14 cellular contexts compared by ENCODE assay signal in genomic region chr5:139513852-139514485, GRCh38. TPM values are rescaled to one million over a fixed set of nuclear protein-coding genes. Genes with fewer than 3 reads are reported as not detected.
DNase-seq lines count a peak whose midpoint lies in the region; ATAC-seq and TF ChIP-seq lines count a peak whose summit lies in the region.
"Had no signal": no experiment of that assay in that cellular context is flagged by ENCODE, and none has a peak within 500 bp of the region (broad histone marks: within the 10 kb centered on the region; RNA-seq: fewer than 3 reads in every experiment).

No MANE protein-coding gene starts in this region.

- POLR2A ChIA-PET in RWPE1 (lab: Yijun Ruan, JAX; ENCODE audit: low non-redundant PET): interaction anchor here (1.1 kb wide), 1 partner anchor 33 kb away, joined by 3 read pairs; no protein-coding TSS in a partner anchor

- H3K27ac Mint-ChIP-seq in CD14-positive monocyte: no peak overlapping the region
- H3K27ac Mint-ChIP-seq: stimulated activated naive B cell treated with anti-CD40 and anti-IgM and Interleukin-4, amounts not matched to agents 10 μg/mL and 1 μg/mL and 100 μg/mL, for 72 hours had no signal

- ATAC-seq in GM21825 (IDR thresholded peaks at IDR 0.05; ENCODE audit: unreplicated experiment): peak; percentile 10
- no peak for ATAC-seq in GM19023 (IDR thresholded peaks at IDR 0.05; ENCODE audit: unreplicated experiment)

- intact Hi-C loops in CD14-positive monocyte (cut with micrococcal nuclease): loop anchor here (1.0 to 2.0 kb wide), 2 partner anchors 90 to 91 kb away; no protein-coding TSS in a partner anchor

- no peak overlapping the region for H3K4me3 Mint-ChIP-seq in CD14-positive monocyte
- H3K4me3 Mint-ChIP-seq: stimulated activated naive B cell treated with anti-CD40 and anti-IgM and Interleukin-4, amounts not matched to agents 10 μg/mL and 1 μg/mL and 100 μg/mL, for 72 hours had no signal

- peak overlapping the region; percentile 38 for H3K27ac ChIP-seq in RWPE1
- H3K27ac ChIP-seq: lower lobe of right lung, parathyroid adenoma had no signal

- DNase-seq in CD14-positive monocyte (ENCODE audit: low spot score): no peak
- DNase-seq in RWPE1 (ENCODE audit: low spot score): no peak
- DNase-seq in myocyte (ENCODE audit: low read depth): peak; percentile 39
- DNase-seq in dermis blood vessel endothelial cell: no peak
- DNase-seq in AG08396 (ENCODE audit: low spot score): no peak
- DNase-seq in medulla oblongata (ENCODE audit: extremely low spot score): no peak

- CTCF ChIA-PET in RWPE1 (lab: Yijun Ruan, JAX): interaction anchor here (0.6 to 8.7 kb wide), 20 partner anchors 14 to 252 kb away, joined by 3 to 171 read pairs (median 4); no protein-coding TSS in a partner anchor

- peak; percentile 32 for TF ChIP-seq CTCF in CD14-positive monocyte (IDR thresholded peaks at IDR 0.05)
- peak; percentile 48 for TF ChIP-seq CTCF in RWPE1 (conservative IDR thresholded peaks at IDR 0.05; ENCODE audit: low read depth)

- H3K27me3 Mint-ChIP-seq in CD14-positive monocyte (ENCODE audit: low read depth in 3 of 3): peaks cover 1 to 9% (median 2%) of the 10 kb centered on the region in 3 donors

- peaks cover 0 to 8% (median 6%) of the 10 kb centered on the region in 7 donors for H3K9me3 Mint-ChIP-seq in CD14-positive monocyte
- H3K9me3 Mint-ChIP-seq: stimulated activated naive B cell treated with anti-CD40 and anti-IgM and Interleukin-4, amounts not matched to agents 10 μg/mL and 1 μg/mL and 100 μg/mL, for 72 hours had no signal

- peaks cover 39% of the 10 kb centered on the region for H3K4me1 Mint-ChIP-seq in CD14-positive monocyte

- H3K36me3 Mint-ChIP-seq in CD14-positive monocyte: peaks cover 0 to 4% of the 10 kb centered on the region in 2 donors

RNA-seq across cellular contexts. Expression of gene STING1, which starts 31.4 kb away (rescaled TPM):
- 100 to 1,000 TPM in 1 of 2 donors, 10 to 100 TPM in 1; 83.7 to 115 TPM for polyA plus RNA-seq in CD14-positive monocyte
- total RNA-seq in myocyte (22.0 and 79.1 TPM in 2 replicates), dermis blood vessel endothelial cell (36.9 and 69.6 TPM in 2 replicates)
- polyA plus RNA-seq in myocyte (2012): 52.6 TPM
- total RNA-seq: Caco-2 had no signal

RNA-seq across cellular contexts. Expression of gene SMIM33, which starts 43.2 kb away (rescaled TPM):
- polyA plus RNA-seq in CD14-positive monocyte: not detected
- not detected in 2 replicates for total RNA-seq in myocyte
- polyA plus RNA-seq in myocyte (2012): 0.03 TPM
- total RNA-seq in dermis blood vessel endothelial cell: not detected in 2 replicates
- total RNA-seq: Caco-2, H4, lower lobe of right lung had no signal
- polyA plus RNA-seq: heart left ventricle had no signal

RNA-seq across cellular contexts. Expression of gene UBE2D2, which starts 47.2 kb away (rescaled TPM):
- 100 to 1,000 TPM; 133 to 167 TPM for polyA plus RNA-seq in CD14-positive monocyte
- total RNA-seq in myocyte (89.1 and 130 TPM in 2 replicates), dermis blood vessel endothelial cell (68.5 and 71.6 TPM in 2 replicates)
- polyA plus RNA-seq in myocyte (2012): 136 TPM

RNA-seq across cellular contexts. Expression of gene ECSCR, which starts 51.4 kb away (rescaled TPM):
- polyA plus RNA-seq in CD14-positive monocyte: not detected
- total RNA-seq in myocyte (not detected in 2 replicates), dermis blood vessel endothelial cell (404 and 423 TPM in 2 replicates)
- not detected for polyA plus RNA-seq in myocyte (2012)
- total RNA-seq: Caco-2 had no signal
